Comparison of ENCODE assay signal across 8 cellular contexts in the genomic region with DNA sequence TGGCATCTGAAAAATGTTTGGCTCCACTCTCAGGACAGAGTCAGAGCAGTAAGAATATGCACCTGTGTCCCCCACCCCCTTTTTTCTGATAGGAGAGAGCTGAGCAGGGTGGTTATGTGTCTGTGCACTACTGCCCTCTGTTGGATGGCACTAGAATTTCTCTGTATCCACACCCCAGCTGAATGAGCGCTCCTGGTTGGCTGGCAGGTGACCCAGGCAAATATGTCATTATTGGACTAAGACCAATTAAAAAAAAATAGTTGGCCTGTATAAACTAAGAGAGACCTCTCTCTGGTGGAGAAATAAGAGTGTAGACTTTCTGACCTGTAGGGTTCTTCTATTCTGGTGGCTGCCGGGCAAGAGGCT.
DNase-seq lines count a peak whose midpoint lies in the region; ATAC-seq, FAIRE-seq and TF ChIP-seq lines count a peak whose summit lies in the region.

No MANE protein-coding gene starts in this region.

- H3K27me3 ChIP-seq in astrocyte (ENCODE audit: insufficient read depth, low read length) = no peaks in the 10 kb centered on the region

- H3K4me1 ChIP-seq in astrocyte (ENCODE audit: insufficient read depth, low read length) = peaks cover 8% of the 10 kb centered on the region

- peak overlapping the region; percentile 27 for H3K4me3 ChIP-seq in astrocyte (ENCODE audit: insufficient read depth, low read depth, low read length)

- H3K9ac ChIP-seq in astrocyte (ENCODE audit: low read length) = peak overlapping the region; percentile 35

- H3K36me3 ChIP-seq in astrocyte (ENCODE audit: insufficient read depth, low read length) = no peaks in the 10 kb centered on the region

- peak overlapping the region; percentile 78 for H3K4me2 ChIP-seq in astrocyte (ENCODE audit: low read length)

- TF ChIP-seq CTCF in D721Med (IDR thresholded peaks at IDR 0.05; ENCODE audit: insufficient read depth, missing control alignments) (peak; percentile 55), astrocyte (IDR thresholded peaks at IDR 0.05; ENCODE audit: insufficient read depth, low read depth, low read length) (peak; percentile 64)

- H3K9me3 ChIP-seq in astrocyte (ENCODE audit: insufficient read depth, low read depth, low read length) = no peaks in the 10 kb centered on the region

- peak; percentile 61 for FAIRE-seq in D721Med (lab: Jason Lieb, UNC)
- FAIRE-seq in astrocyte (lab: Jason Lieb, UNC) = no peak
- peak; percentile 76 for FAIRE-seq in islet of Langerhans (lab: Jason Lieb, UNC)

- no peak for DNase-seq in D721Med (ENCODE audit: insufficient read length, low spot score)
- peak; percentile 27 for DNase-seq in HK-2 (ENCODE audit: unreplicated experiment)
- peak; percentile 77 for DNase-seq in NCI-H748 (lab: John Stamatoyannopoulos, UW; ENCODE audit: unreplicated experiment)
- peak; percentile 36 for DNase-seq in astrocyte (ENCODE audit: low read depth)
- peak; percentile 25 to 37 for DNase-seq in stimulated activated naive CD8-positive, alpha-beta T cell treated with anti-CD3 and anti-CD28 coated beads, Interleukin-15, amount 100 ng/mL, for 72 hours
- DNase-seq in NK-92 treated with Interleukin-12 subunit alpha and Interleukin-12 subunit beta, amount 100 ng/mL, for 24 hours (lab: John Stamatoyannopoulos, UW) = no peak

- H3K36me3 Mint-ChIP-seq in astrocyte (ENCODE audit: low read depth, unreplicated experiment) = no peaks in the 10 kb centered on the region

- no peak overlapping the region for H2AFZ ChIP-seq in astrocyte (ENCODE audit: low read depth, low read length)

- no peak overlapping the region for H3K4me3 Mint-ChIP-seq in astrocyte (ENCODE audit: unreplicated experiment)
- no peak overlapping the region for H3K4me3 Mint-ChIP-seq in stimulated activated naive CD8-positive, alpha-beta T cell treated with anti-CD3 and anti-CD28 coated beads, Interleukin-15, amount 100 ng/mL, for 72 hours

- peak overlapping the region; percentile 37 for H3K27ac ChIP-seq in astrocyte (ENCODE audit: low read depth, low read length)

- peaks cover 3% of the 10 kb centered on the region for H3K27me3 Mint-ChIP-seq in astrocyte (ENCODE audit: low read depth, unreplicated experiment)
- peaks cover 48% of the 10 kb centered on the region for H3K27me3 Mint-ChIP-seq in stimulated activated naive CD8-positive, alpha-beta T cell treated with anti-CD3 and anti-CD28 coated beads, Interleukin-15, amount 100 ng/mL, for 72 hours

- peak; percentile 74 for ATAC-seq in GM19395 (IDR thresholded peaks at IDR 0.05; ENCODE audit: unreplicated experiment)
- ATAC-seq in stimulated activated naive CD8-positive, alpha-beta T cell treated with anti-CD3 and anti-CD28 coated beads, Interleukin-15, amount 100 ng/mL, for 72 hours = peak; percentile 78

- H3K27ac Mint-ChIP-seq in astrocyte (ENCODE audit: unreplicated experiment) = no peak overlapping the region
- H3K27ac Mint-ChIP-seq in stimulated activated naive CD8-positive, alpha-beta T cell treated with anti-CD3 and anti-CD28 coated beads, Interleukin-15, amount 100 ng/mL, for 72 hours = no peak overlapping the region

- H3K9me3 Mint-ChIP-seq in astrocyte (ENCODE audit: unreplicated experiment) = no peaks in the 10 kb centered on the region
- no peaks in the 10 kb centered on the region for H3K9me3 Mint-ChIP-seq in stimulated activated naive CD8-positive, alpha-beta T cell treated with anti-CD3 and anti-CD28 coated beads, Interleukin-15, amount 100 ng/mL, for 72 hours

- no peaks in the 10 kb centered on the region for H3K79me2 ChIP-seq in astrocyte (ENCODE audit: insufficient read depth, low read length)

- no peaks in the 10 kb centered on the region for H4K20me1 ChIP-seq in astrocyte (ENCODE audit: insufficient read depth, low read length)

- no peaks in the 10 kb centered on the region for H3K4me1 Mint-ChIP-seq in astrocyte (ENCODE audit: low read depth, unreplicated experiment)
- H3K4me1 Mint-ChIP-seq in stimulated activated naive CD8-positive, alpha-beta T cell treated with anti-CD3 and anti-CD28 coated beads, Interleukin-15, amount 100 ng/mL, for 72 hours = peaks cover 9% of the 10 kb centered on the region

Comparison
In these comparisons a context has a peak if more than half of its experiments do, and no peak if none do; other contexts are left out.
1. DNase-seq: peak in HK-2 (single experiment), NCI-H748 (single experiment), astrocyte (single experiment) and stimulated activated naive CD8-positive, alpha-beta T cell treated with anti-CD3 and anti-CD28 coated beads, Interleukin-15, amount 100 ng/mL, for 72 hours (2 of 2); none in D721Med (single experiment) and NK-92 treated with Interleukin-12 subunit alpha and Interleukin-12 subunit beta, amount 100 ng/mL, for 24 hours (single experiment).